ENCODE assay signal across 1 cellular context in genomic region chr19:3108775-3109174, GRCh38.
TF ChIP-seq lines count a peak whose summit lies in the region.

No MANE protein-coding gene starts in this region.

TF ChIP-seq in endothelial cell of umbilical vein, 7 proteins besides CTCF, POLR2A, EP300 and RAD21:
- TF ChIP-seq POLR2AphosphoS5 (IDR thresholded peaks at IDR 0.05; ENCODE audit: insufficient read depth, low read depth, low read length) (no peak), JUN (IDR thresholded peaks at IDR 0.05; ENCODE audit: borderline replicate concordance, insufficient read depth, insufficient read length, low read depth) (no peak), MYC (IDR thresholded peaks at IDR 0.05; ENCODE audit: low read depth, low read length) (peak; percentile 63), MAX (IDR thresholded peaks at IDR 0.05; ENCODE audit: insufficient read depth, insufficient read length) (peak; percentile 69)
